Comparison of ENCODE assay signal across 8 cellular contexts in the genomic region with DNA sequence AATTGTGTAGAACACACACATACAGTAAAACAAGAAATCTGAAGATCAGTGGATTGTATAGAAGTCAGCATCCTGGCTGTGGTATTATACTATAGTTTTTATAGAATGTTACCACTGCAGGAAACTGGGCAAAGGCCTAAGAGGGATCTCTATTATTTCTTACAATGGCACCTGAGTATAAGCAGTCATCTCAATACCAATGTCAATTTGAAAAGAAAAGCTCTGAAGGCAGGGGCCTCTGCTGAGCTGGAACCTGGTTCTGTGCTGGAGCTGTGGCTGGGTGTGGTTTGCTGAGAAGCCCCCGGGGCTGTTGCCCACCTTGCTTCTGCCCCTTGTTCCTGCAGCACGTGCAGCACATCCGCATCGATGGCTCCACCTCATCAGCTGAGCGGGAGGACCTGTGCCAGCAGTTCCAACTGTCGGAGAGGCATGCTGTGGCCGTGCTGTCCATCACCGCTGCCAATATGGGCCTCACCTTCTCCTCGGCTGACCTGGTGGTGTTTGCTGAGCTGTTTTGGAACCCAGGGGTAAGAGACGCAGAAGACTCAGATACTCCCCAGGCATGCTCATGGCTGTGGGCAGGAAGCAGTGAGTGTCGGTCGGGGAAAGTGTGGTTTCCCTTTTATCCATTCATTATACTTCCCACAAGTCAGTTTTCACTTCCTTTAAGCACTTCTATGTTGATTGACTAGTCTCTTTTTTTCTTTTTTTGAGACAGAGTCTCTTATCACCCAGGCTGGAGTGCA. TPM values are rescaled to one million over a fixed set of nuclear protein-coding genes. Genes with fewer than 3 reads are reported as not detected.
DNase-seq lines count a peak whose midpoint lies in the region; ATAC-seq, FAIRE-seq and TF ChIP-seq lines count a peak whose summit lies in the region.

No MANE protein-coding gene starts in this region.

- intact Hi-C loops in GM12878 (cut with micrococcal nuclease; ENCODE audit: unreplicated experiment): no loop called here

- no peaks in the 10 kb centered on the region for H4K20me1 ChIP-seq in GM12878 (ENCODE audit: control insufficient read depth, insufficient read depth)

- H3K36me3 ChIP-seq in GM12878 (ENCODE audit: control insufficient read depth in 2 of 2, insufficient read depth in 2 of 2, low read length in 1 of 2): peaks cover 2 to 4% of the 10 kb centered on the region in 2 experiments; a peak in 3 of 4 replicates

- H3K4me2 ChIP-seq in GM12878 (ENCODE audit: control insufficient read depth, insufficient read depth): 0 out of 2 replicates have a peak overlapping the region, but pooled peaks have one; percentile 11

- no peaks in the 10 kb centered on the region for H3K9me3 ChIP-seq in GM12878 (replicated peaks; ENCODE audit: control insufficient read depth, insufficient read depth, low read length)

- no peak for TF ChIP-seq CTCF in GM12865 (IDR thresholded peaks at IDR 0.05; ENCODE audit: insufficient read depth, low read depth, low read length, missing control alignments)
- no peak for TF ChIP-seq CTCF in GM12878 (IDR thresholded peaks at IDR 0.05 in 2 of 3, conservative IDR thresholded peaks at IDR 0.05 in 1 of 3; ENCODE audit: control insufficient read depth in 2 of 3, extremely low read depth in 1 of 3, insufficient read depth in 1 of 3, low read depth in 3 of 3, low read length in 3 of 3)
- TF ChIP-seq CTCF in osteocyte (IDR thresholded peaks at IDR 0.05): no peak

- no peaks in the 10 kb centered on the region for H3K79me2 ChIP-seq in GM12878 (ENCODE audit: control insufficient read depth, insufficient read depth, low read length)

- H3K4me3 Mint-ChIP-seq in osteocyte (ENCODE audit: unreplicated experiment): no peak overlapping the region

- H3K27ac Mint-ChIP-seq in osteocyte (ENCODE audit: unreplicated experiment): no peak overlapping the region

- H3K4me1 ChIP-seq in GM12878 (ENCODE audit: control insufficient read depth, insufficient read depth, low read length): peaks cover 8% of the 10 kb centered on the region

- no TSS peak for BruUV-seq in GM12878 (replicated peaks; lab: Mats Ljungman, UMichigan)

- H3K9ac ChIP-seq in GM12878 (ENCODE audit: control insufficient read depth, insufficient read depth, low read length): no peak overlapping the region

- no peak for TF ChIP-seq EP300 in GM12878 (IDR thresholded peaks at IDR 0.05; ENCODE audit: borderline replicate concordance in 1 of 2, control insufficient read depth in 1 of 2, low read depth in 2 of 2, low read length in 2 of 2)

- peak; percentile 52 for FAIRE-seq in GM12878 (lab: Jason Lieb, UNC)

- ATAC-seq in GM21515 (IDR thresholded peaks at IDR 0.05; ENCODE audit: unreplicated experiment) (peak; percentile 72), GM12878 (peak; percentile 55)

- no peaks in the 10 kb centered on the region for H3K27me3 Mint-ChIP-seq in osteocyte (ENCODE audit: unreplicated experiment)

- in situ Hi-C loops in GM12878 (cut with MboI): no loop called here

- H3K36me3 Mint-ChIP-seq in osteocyte (ENCODE audit: unreplicated experiment): peaks cover 25% of the 10 kb centered on the region

- no peaks in the 10 kb centered on the region for H3K9me3 Mint-ChIP-seq in osteocyte (ENCODE audit: unreplicated experiment)

- TF ChIP-seq POLR2A in GM12878 (IDR thresholded peaks at IDR 0.05; ENCODE audit: low read depth, low read length): no peak

- CTCF ChIA-PET in GM12878 (lab: Yijun Ruan, JAX): no interaction called here

- H3K27ac ChIP-seq in GM12878 (ENCODE audit: control insufficient read depth, insufficient read depth): no peak overlapping the region

- POLR2A ChIA-PET in GM12878 (lab: Charles Lee): no interaction called here

- H3K27me3 ChIP-seq in GM12878 (replicated peaks in 1 of 2; ENCODE audit: control insufficient read depth in 2 of 2, insufficient read depth in 2 of 2, low read length in 1 of 2): no peaks in the 10 kb centered on the region

- H2AFZ ChIP-seq in GM12878 (ENCODE audit: control insufficient read depth, low read depth, low read length): peak overlapping the region; percentile 36

- no peaks in the 10 kb centered on the region for H3K4me1 Mint-ChIP-seq in osteocyte (ENCODE audit: unreplicated experiment)

- H3K4me3 ChIP-seq in GM12865 (ENCODE audit: low read depth, low read length) (no peak overlapping the region), GM12878 (no peak overlapping the region)
- no peak overlapping the region; the same call in none of the 2 replicates for H3K4me3 ChIP-seq in Jurkat, Clone E6-1 (ENCODE audit: low read length)

- no peak for TF ChIP-seq RAD21 in GM12878 (IDR thresholded peaks at IDR 0.05; ENCODE audit: insufficient read depth, low read depth, low read length)

- SMC1A ChIA-PET in GM12878 (lab: Charles Lee; ENCODE audit: uncharacterized antibody, unreplicated experiment): interaction anchor here (1.0 kb wide), 1 partner anchor 65 kb away, joined by 3 read pairs; no protein-coding TSS in a partner anchor

- DNase-seq in GM12865 (ENCODE audit: low read depth): peak; percentile 51
- DNase-seq in Jurkat, Clone E6-1 (ENCODE audit: low read depth, low spot score): peak; percentile 91
- DNase-seq in GM12878 (ENCODE audit: low read depth, low spot score): no peak
- DNase-seq in SW 1271 (lab: John Stamatoyannopoulos, UW): no peak
- DNase-seq in NCI-H2171 treated with DMSO at 0.1 percent for 48 hours (lab: John Stamatoyannopoulos, UW): no peak
- no peak for DNase-seq in osteocyte (ENCODE audit: extremely low spot score, unreplicated experiment)
- no peak for DNase-seq in globus pallidus (ENCODE audit: low spot score)

- 28% methylated on average over 12 of the region's 12 CpGs for WGBS in GM12878 (ENCODE audit: insufficient coverage, insufficient replicate concordance, low lambda C conversion rate, missing lambda C conversion rate)

- RAD21 ChIA-PET in GM12878 (lab: Charles Lee; ENCODE audit: unreplicated experiment): no interaction called here

TF ChIP-seq in GM12878, 131 proteins besides CTCF, POLR2A, EP300 and RAD21 (continues in another document):
- TF ChIP-seq BHLHE40 (IDR thresholded peaks at IDR 0.05; ENCODE audit: borderline replicate concordance in 1 of 2, low read depth in 2 of 2, low read length in 1 of 2) (0 out of 4 replicates have a peak, but pooled peaks of 1 of the 2 experiments have one; percentile 18), MTA2 (IDR thresholded peaks at IDR 0.05; ENCODE audit: low read depth) (peak; percentile 30; the same call in 1 of the 2 replicates), EED (IDR thresholded peaks at IDR 0.05; ENCODE audit: low read depth) (peak; percentile 81), ETV6 (conservative IDR thresholded peaks at IDR 0.05 in 1 of 2, IDR thresholded peaks at IDR 0.05 in 1 of 2; ENCODE audit: borderline replicate concordance in 1 of 2, low read depth in 1 of 2) (peak in 1 of 2 experiments; percentile 67; a peak in 2 of 4 replicates), SREBF1 (IDR thresholded peaks at IDR 0.05; ENCODE audit: low read length) (no peak), NFYA (IDR thresholded peaks at IDR 0.05; ENCODE audit: borderline replicate concordance, low read depth, low read length) (no peak), FOXM1 (IDR thresholded peaks at IDR 0.05; ENCODE audit: low read depth, low read length) (no peak), RBBP5 (conservative IDR thresholded peaks at IDR 0.05) (no peak), TARDBP (IDR thresholded peaks at IDR 0.05; ENCODE audit: borderline replicate concordance) (no peak), IKZF1 (conservative IDR thresholded peaks at IDR 0.05) (peak; percentile 31; the same call in 1 of the 2 replicates), PAX5 (IDR thresholded peaks at IDR 0.05; ENCODE audit: borderline replicate concordance, low read depth, low read length) (peak; percentile 20; the same call in 1 of the 2 replicates), RUNX3 (IDR thresholded peaks at IDR 0.05; ENCODE audit: low read length) (peak; percentile 88), IRF4 (IDR thresholded peaks at IDR 0.05; ENCODE audit: low read depth, low read length) (0 out of 2 replicates have a peak, but pooled peaks have one; percentile 20), CREB1 (IDR thresholded peaks at IDR 0.05; ENCODE audit: low read depth) (no peak)
- TF ChIP-seq, protein P1, sequence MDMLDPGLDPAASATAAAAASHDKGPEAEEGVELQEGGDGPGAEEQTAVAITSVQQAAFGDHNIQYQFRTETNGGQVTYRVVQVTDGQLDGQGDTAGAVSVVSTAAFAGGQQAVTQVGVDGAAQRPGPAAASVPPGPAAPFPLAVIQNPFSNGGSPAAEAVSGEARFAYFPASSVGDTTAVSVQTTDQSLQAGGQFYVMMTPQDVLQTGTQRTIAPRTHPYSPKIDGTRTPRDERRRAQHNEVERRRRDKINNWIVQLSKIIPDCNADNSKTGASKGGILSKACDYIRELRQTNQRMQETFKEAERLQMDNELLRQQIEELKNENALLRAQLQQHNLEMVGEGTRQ (IDR thresholded peaks at IDR 0.05; ENCODE audit: borderline replicate concordance, low read depth, low read length): no peak

RNA-seq across cellular contexts. Expression of a gene that starts 23.5 kb away (rescaled TPM):
- polyA plus RNA-seq in Jurkat, Clone E6-1 (2012; ENCODE audit: insufficient read depth, insufficient read length): 5,225 TPM
- total RNA-seq in GM12878 (2013; cell fraction: nucleolus; rRNA removed): 278 and 283 TPM in 2 replicates
- total RNA-seq in GM12878 (2014; rRNA removed): 5,309 and 5,362 TPM in 2 replicates
- 6,854 and 6,909 TPM in 2 replicates for total RNA-seq in GM12878 (2014; rRNA removed; fragmentation: Illumina TruSeq; extraction: Trizol)
- total RNA-seq in GM12878 (2021): 4,280 and 4,544 TPM in 2 replicates
- 2,141 TPM for polyA plus RNA-seq in GM12878 (2011; ENCODE audit: low read depth)
- 3,166 and 4,373 TPM in 2 replicates for polyA plus RNA-seq in GM12878 (2011; rRNA removed)
- polyA plus RNA-seq in GM12878 (2011; cell fraction: cytosol; rRNA removed): 2,379 and 2,532 TPM in 2 replicates
- polyA plus RNA-seq in GM12878 (2011; cell fraction: nucleus; rRNA removed): 721 and 1,775 TPM in 2 replicates
- polyA plus RNA-seq in GM12878 (2012): 10,399 and 10,670 TPM in 2 replicates
- polyA plus RNA-seq in GM12878 (2014; fragmentation: Illumina TruSeq; extraction: Trizol): 6,507 and 6,854 TPM in 2 replicates
- 1,000 to 10,000 TPM; 4,917 to 6,297 TPM for polyA plus RNA-seq in GM12878 (2014; fragmentation: Nextera tagmentation; extraction: Ambion mirVana)
- polyA plus RNA-seq in GM12878 (2014; rRNA removed): 5,304 and 6,998 TPM in 2 replicates
- polyA plus RNA-seq in GM12878 (2016; fragmentation: Nextera tagmentation; extraction: Ambion mirVana): 1,000 to 10,000 TPM; 2,847 to 3,044 TPM
- polyA minus RNA-seq in GM12878 (2011; rRNA and poly(A)+ RNA removed): 670 and 1,130 TPM in 2 replicates
- polyA minus RNA-seq in GM12878 (2011; cell fraction: cytosol; rRNA and poly(A)+ RNA removed): 813 and 892 TPM in 2 replicates
- polyA minus RNA-seq in GM12878 (2011; cell fraction: nucleus; rRNA and poly(A)+ RNA removed): 231 and 314 TPM in 2 replicates
- total RNA-seq in osteocyte: 2,580 and 2,608 TPM in 2 replicates

Comparison
In these comparisons a context has a peak if more than half of its experiments do, and no peak if none do; other contexts are left out.
1. DNase-seq: peak in GM12865 (single experiment) and Jurkat, Clone E6-1 (single experiment); none in GM12878 (single experiment), SW 1271 (0 of 2), NCI-H2171 treated with DMSO at 0.1 percent for 48 hours (single experiment), osteocyte (single experiment) and globus pallidus (single experiment).